7 cellular contexts compared by ENCODE assay signal in the genomic region with DNA sequence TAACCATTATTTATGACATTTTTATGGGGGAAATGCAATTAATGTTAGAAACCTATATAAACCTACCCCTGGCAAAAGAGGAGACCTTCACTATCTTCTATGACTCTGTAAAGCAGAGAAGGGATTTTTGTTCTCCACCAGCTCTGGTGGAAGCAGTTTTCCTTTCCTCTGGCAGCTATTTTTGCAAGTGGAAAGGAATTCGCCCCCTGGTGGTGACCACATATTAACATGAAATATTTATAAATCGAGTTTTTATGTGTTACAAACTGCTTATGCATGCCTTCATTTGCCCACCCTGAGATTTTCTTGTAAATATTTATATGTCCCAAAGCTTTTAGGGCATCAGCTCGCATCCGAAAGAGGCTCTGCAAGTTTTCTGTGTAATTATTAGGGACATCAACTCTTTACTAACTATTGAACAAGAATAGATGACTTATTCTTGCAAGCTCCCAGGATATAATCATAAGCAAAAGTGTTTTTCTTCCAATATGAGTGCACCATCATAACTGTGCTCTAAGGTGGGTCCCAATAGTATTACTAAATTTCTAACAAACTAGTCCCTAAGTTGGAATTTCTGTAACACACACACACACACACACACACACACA.
DNase-seq lines count a peak whose midpoint lies in the region; ATAC-seq and TF ChIP-seq lines count a peak whose summit lies in the region.

No MANE protein-coding gene starts in this region.

- no peak overlapping the region for H3K27ac ChIP-seq in right lobe of liver

- no peaks in the 10 kb centered on the region for H3K9me3 ChIP-seq in right lobe of liver

- TF ChIP-seq POLR2A in right lobe of liver (IDR thresholded peaks at IDR 0.05), result no peak

- ATAC-seq in right lobe of liver, result peak; percentile 41 to 71 (median 68)
- no peak for ATAC-seq in stimulated activated naive CD8-positive, alpha-beta T cell treated with anti-CD3 and anti-CD28 coated beads, Interleukin-15, Interleukin-2, amounts not matched to agents 100 U/mL and 50 U/mL, for 24 hours

- H3K4me1 ChIP-seq in right lobe of liver, result no peaks in the 10 kb centered on the region

- WGBS in right lobe of liver (ENCODE audit: insufficient coverage, low coverage, low lambda C conversion rate, missing lambda C conversion rate), result 4% methylated on average over 4 of the region's 4 CpGs

- DNase-seq in ELR (ENCODE audit: low read depth), result peak; percentile 71
- peak; percentile 44 for DNase-seq in KG1 (lab: John Stamatoyannopoulos, UW)
- DNase-seq in SHP77 treated with DMSO at 0.1 percent for 48 hours (lab: John Stamatoyannopoulos, UW), result peak; percentile 46
- peak; percentile 81 to 82 for DNase-seq in cardiac fibroblast (ENCODE audit: low read depth in 2 of 2)
- peak in 2 of 3 donors; percentile 19 to 56 for DNase-seq in right lobe of liver
- peak; percentile 44 for DNase-seq in stimulated activated naive CD8-positive, alpha-beta T cell treated with anti-CD3 and anti-CD28 coated beads, Interleukin-15, Interleukin-2, amounts not matched to agents 100 U/mL and 50 U/mL, for 24 hours
- no peak for DNase-seq in occipital lobe (lab: John Stamatoyannopoulos, UW)

- no peaks in the 10 kb centered on the region for H3K27me3 ChIP-seq in right lobe of liver

- TF ChIP-seq CTCF in cardiac fibroblast (IDR thresholded peaks at IDR 0.05; ENCODE audit: low read depth, low read length) (peak; percentile 57), right lobe of liver (IDR thresholded peaks at IDR 0.05) (peak; percentile 67 to 74 (median 70))

- H3K36me3 ChIP-seq in right lobe of liver, result no peaks in the 10 kb centered on the region

- intact Hi-C loops in right lobe of liver (cut with DNase I), result no loop called here

- H3K4me3 ChIP-seq in cardiac fibroblast (replicated peaks in 1 of 2; ENCODE audit: low read depth in 2 of 2, low read length in 2 of 2), result no peak overlapping the region
- H3K4me3 ChIP-seq in right lobe of liver, result no peak overlapping the region
